Comparison of ENCODE assay signal across 26 cellular contexts in the genomic region with DNA sequence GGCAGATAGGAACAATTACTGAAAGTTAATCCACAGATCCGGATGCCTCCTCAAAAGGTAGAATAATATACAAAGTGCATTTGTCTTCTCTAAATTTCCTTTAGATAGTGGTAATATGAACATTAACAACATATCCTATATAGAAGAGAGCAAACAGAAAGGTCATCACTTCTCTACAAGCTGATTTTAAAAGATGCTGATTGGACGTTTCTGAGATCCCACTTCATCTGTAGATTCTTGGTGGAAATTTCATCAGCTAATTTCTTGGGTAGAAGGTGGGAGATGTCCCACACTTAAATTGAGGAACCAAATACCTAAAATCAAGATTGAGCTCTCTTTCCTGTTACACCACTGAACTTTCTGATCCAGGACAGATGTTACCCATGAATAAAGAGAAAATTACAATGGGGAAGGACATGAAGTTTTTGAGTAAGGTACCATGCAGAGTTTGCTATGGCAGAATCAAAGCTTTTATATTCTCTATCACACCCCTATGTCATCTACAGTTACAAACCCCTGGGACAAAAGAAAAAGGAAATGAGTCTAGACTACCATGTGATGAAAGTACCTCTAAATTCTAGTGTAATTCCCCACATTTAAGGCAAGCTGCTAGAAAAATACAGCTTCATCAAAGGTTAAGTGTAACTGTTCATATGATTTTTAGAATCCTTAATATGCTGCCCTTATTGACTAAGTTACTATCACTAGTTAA.
"Had no signal": no experiment of that assay in that cellular context is flagged by ENCODE, and none has a peak within 500 bp of the region (broad histone marks: within the 10 kb centered on the region; RNA-seq: fewer than 3 reads in every experiment).

No MANE protein-coding gene starts in this region.

- H3K27ac Mint-ChIP-seq: mesothelial cell of epicardium; naive thymus-derived CD4-positive, alpha-beta T cell; natural killer cell treated with Interleukin-12 subunit alpha and Interleukin-12 subunit beta and Interleukin-15 and Interleukin-18, amount 100 ng/mL, for 72 hours; progenitor cell of endocrine pancreas; stimulated activated effector memory CD8-positive, alpha-beta T cell treated with anti-CD3 and anti-CD28 coated beads, Interleukin-12 subunit alpha, Interleukin-12 subunit beta, amount 100 ng/mL, for 72 hours had no signal

- H3K4me1 ChIP-seq: left lung, lower lobe of right lung, right atrium auricular region, spleen, stomach, testis, thyroid gland, transverse colon, upper lobe of left lung, vagina had no signal

- H3K4me3 Mint-ChIP-seq: mesothelial cell of epicardium; naive thymus-derived CD4-positive, alpha-beta T cell; natural killer cell treated with Interleukin-12 subunit alpha and Interleukin-12 subunit beta and Interleukin-15 and Interleukin-18, amount 100 ng/mL, for 72 hours; stimulated activated effector memory CD8-positive, alpha-beta T cell treated with anti-CD3 and anti-CD28 coated beads, Interleukin-12 subunit alpha, Interleukin-12 subunit beta, amount 100 ng/mL, for 72 hours had no signal

- H3K36me3 Mint-ChIP-seq: mesothelial cell of epicardium; stimulated activated effector memory CD8-positive, alpha-beta T cell treated with anti-CD3 and anti-CD28 coated beads, Interleukin-12 subunit alpha, Interleukin-12 subunit beta, amount 100 ng/mL, for 72 hours had no signal

- H3K27ac ChIP-seq: left lung, lower lobe of right lung, ovary, right atrium auricular region, skin epidermis, spleen, stomach, testis, thyroid gland, transverse colon, upper lobe of left lung, vagina had no signal

- ATAC-seq: left cardiac atrium; left lung; lower lobe of right lung; naive thymus-derived CD4-positive, alpha-beta T cell; natural killer cell treated with Interleukin-12 subunit alpha and Interleukin-12 subunit beta and Interleukin-15 and Interleukin-18, amount 100 ng/mL, for 72 hours; sciatic nerve; stimulated activated effector memory CD8-positive, alpha-beta T cell treated with anti-CD3 and anti-CD28 coated beads, Interleukin-12 subunit alpha, Interleukin-12 subunit beta, amount 100 ng/mL, for 72 hours; stimulated activated naive CD8-positive, alpha-beta T cell treated with anti-CD3 and anti-CD28 coated beads, Interleukin-15, Interleukin-2, amounts not matched to agents 100 U/mL and 50 U/mL, for 24 hours had no signal

- H3K36me3 ChIP-seq: left lung, lower lobe of right lung, ovary, right atrium auricular region, spleen, stomach, thyroid gland, transverse colon, upper lobe of left lung, vagina had no signal

- DNase-seq: hippocampal formation; kidney glomerular epithelial cell; left cardiac atrium; left lung; lower lobe of right lung; mammary epithelial cell; mesendoderm; naive thymus-derived CD4-positive, alpha-beta T cell; ovary; spleen; stimulated activated CD4-positive, alpha-beta T cell treated with anti-CD3 and anti-CD28 coated beads, Interleukin-4, amount 100 ng/mL, for 24 hours; stimulated activated naive CD8-positive, alpha-beta T cell treated with anti-CD3 and anti-CD28 coated beads, Interleukin-15, Interleukin-2, amounts not matched to agents 100 U/mL and 50 U/mL, for 24 hours; stomach; testis; thyroid gland; transverse colon; upper lobe of left lung had no signal

- H3K27me3 Mint-ChIP-seq: naive thymus-derived CD4-positive, alpha-beta T cell; natural killer cell treated with Interleukin-12 subunit alpha and Interleukin-12 subunit beta and Interleukin-15 and Interleukin-18, amount 100 ng/mL, for 72 hours; progenitor cell of endocrine pancreas had no signal

- FAIRE-seq: keratinocyte had no signal

- H3K4me3 ChIP-seq: left lung, lower lobe of right lung, ovary, right atrium auricular region, skin epidermis, spleen, stomach, testis, thyroid gland, transverse colon, upper lobe of left lung, vagina had no signal

- H3K4me1 Mint-ChIP-seq: mesothelial cell of epicardium; stimulated activated effector memory CD8-positive, alpha-beta T cell treated with anti-CD3 and anti-CD28 coated beads, Interleukin-12 subunit alpha, Interleukin-12 subunit beta, amount 100 ng/mL, for 72 hours had no signal

- H3K9me3 ChIP-seq: left lung, lower lobe of right lung, ovary, right atrium auricular region, spleen, stomach, testis, thyroid gland, transverse colon, upper lobe of left lung, vagina had no signal

- H3K27me3 ChIP-seq: left lung, ovary, right atrium auricular region, spleen, stomach, testis, thyroid gland, transverse colon, upper lobe of left lung, vagina had no signal
